ENCODE assay signal across 8 cellular contexts in genomic region chr19:51094696-51095279, GRCh38. TPM values are rescaled to one million over a fixed set of nuclear protein-coding genes. Genes with fewer than 3 reads are reported as not detected.
DNase-seq lines count a peak whose midpoint lies in the region; ATAC-seq and TF ChIP-seq lines count a peak whose summit lies in the region.

No MANE protein-coding gene starts in this region.

- peak; percentile 65 for TF ChIP-seq CTCF in lower lobe of right lung (IDR thresholded peaks at IDR 0.05)

- no peaks in the 10 kb centered on the region for H3K9me3 Mint-ChIP-seq in T-helper 2 cell treated with Interferon-gamma antibody and Interleukin-4, amounts not matched to agents 5 μg/mL and 100 μg/mL, for 36 hours

- peaks cover 8% of the 10 kb centered on the region for H3K36me3 ChIP-seq in lower lobe of right lung

- no peaks in the 10 kb centered on the region for H3K4me1 ChIP-seq in lower lobe of right lung

- ATAC-seq in lower lobe of right lung = peak in 1 of 2 donors; percentile 19
- no peak for ATAC-seq in HG02571 (IDR thresholded peaks at IDR 0.05; ENCODE audit: unreplicated experiment)
- no peak for ATAC-seq in HG02642 (IDR thresholded peaks at IDR 0.05; ENCODE audit: poor library complexity, unreplicated experiment)

- H3K27ac ChIP-seq in lower lobe of right lung = no peak overlapping the region

- H3K9me3 ChIP-seq in lower lobe of right lung = no peaks in the 10 kb centered on the region

- no peak overlapping the region for H3K27ac Mint-ChIP-seq in T-helper 2 cell treated with Interferon-gamma antibody and Interleukin-4, amounts not matched to agents 5 μg/mL and 100 μg/mL, for 36 hours

- no peaks in the 10 kb centered on the region for H3K27me3 Mint-ChIP-seq in T-helper 2 cell treated with Interferon-gamma antibody and Interleukin-4, amounts not matched to agents 5 μg/mL and 100 μg/mL, for 36 hours (ENCODE audit: low read depth)

- H3K4me3 ChIP-seq in lower lobe of right lung = no peak overlapping the region

- peaks cover 11% of the 10 kb centered on the region for H3K36me3 Mint-ChIP-seq in T-helper 2 cell treated with Interferon-gamma antibody and Interleukin-4, amounts not matched to agents 5 μg/mL and 100 μg/mL, for 36 hours (ENCODE audit: low read depth)

- peaks cover 9% of the 10 kb centered on the region for H3K4me1 Mint-ChIP-seq in T-helper 2 cell treated with Interferon-gamma antibody and Interleukin-4, amounts not matched to agents 5 μg/mL and 100 μg/mL, for 36 hours (ENCODE audit: low read depth)

- H3K4me3 Mint-ChIP-seq in T-helper 2 cell treated with Interferon-gamma antibody and Interleukin-4, amounts not matched to agents 5 μg/mL and 100 μg/mL, for 36 hours = no peak overlapping the region

- DNase-seq in activated gamma-delta T cell treated with Interleukin-2 at 50 U/mL for 16 hours (peak; percentile 18), activated gamma-delta T cell (lab: John Stamatoyannopoulos, UW) (no peak), NCI-H2029 (lab: John Stamatoyannopoulos, UW) (peak; percentile 51), astrocyte of the hippocampus (ENCODE audit: low read depth, low spot score) (peak; percentile 42), lower lobe of right lung (peak; percentile 57)
- DNase-seq in T-helper 2 cell treated with Interferon-gamma antibody and Interleukin-4, amounts not matched to agents 5 μg/mL and 100 μg/mL, for 36 hours (ENCODE audit: low spot score) = no peak

- no peaks in the 10 kb centered on the region for H3K27me3 ChIP-seq in lower lobe of right lung (ENCODE audit: low read depth)

- intact Hi-C loops in lower lobe of right lung (cut with DNase I) = no loop called here

RNA-seq across cellular contexts. Expression of gene KLK14, which starts 12.1 kb away (rescaled TPM):
- 0.89 TPM for total RNA-seq in lower lobe of right lung

RNA-seq across cellular contexts. Expression of gene CTU1, which starts 13.4 kb away (rescaled TPM):
- total RNA-seq in lower lobe of right lung = 8.3 TPM

RNA-seq across cellular contexts. Expression of gene KLK13, which starts 29.9 kb away (rescaled TPM):
- 0.56 TPM for total RNA-seq in lower lobe of right lung

RNA-seq across cellular contexts. Expression of gene SIGLEC9, which starts 29.9 kb away (rescaled TPM):
- 24.8 TPM for total RNA-seq in lower lobe of right lung

RNA-seq across cellular contexts. Expression of gene SIGLEC7, which starts 47.3 kb away (rescaled TPM):
- total RNA-seq in lower lobe of right lung = 10.0 TPM

Comparison
In these comparisons a context has a peak if more than half of its experiments do, and no peak if none do; other contexts are left out.
1. DNase-seq: peak in activated gamma-delta T cell treated with Interleukin-2 at 50 U/mL for 16 hours (single experiment), NCI-H2029 (single experiment), astrocyte of the hippocampus (single experiment) and lower lobe of right lung (single experiment); none in activated gamma-delta T cell (single experiment) and T-helper 2 cell treated with Interferon-gamma antibody and Interleukin-4, amounts not matched to agents 5 μg/mL and 100 μg/mL, for 36 hours (single experiment).